In the genomic region with DNA sequence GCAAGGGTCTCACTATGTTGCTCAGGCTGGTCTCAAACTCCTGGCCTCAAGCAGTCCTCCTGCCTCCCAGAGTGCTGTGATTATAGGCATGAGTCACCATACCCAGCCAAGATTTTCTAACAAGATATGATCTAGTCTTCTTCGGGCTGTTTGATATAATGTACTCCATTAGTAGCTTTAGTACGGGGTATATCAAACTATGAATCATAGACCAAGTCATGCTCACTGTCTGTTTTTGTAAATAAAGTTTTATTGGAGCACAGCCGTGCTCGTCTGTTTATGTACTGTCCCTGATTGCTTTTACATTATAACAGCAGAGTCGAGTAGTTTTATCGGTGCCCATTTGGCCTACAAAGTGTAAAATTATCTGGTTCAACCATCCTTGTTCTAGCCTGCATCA, we compare ENCODE assay signal across 26 cellular contexts. TPM values are rescaled to one million over a fixed set of nuclear protein-coding genes. Genes with fewer than 3 reads are reported as not detected.
DNase-seq lines count a peak whose midpoint lies in the region; ATAC-seq and TF ChIP-seq lines count a peak whose summit lies in the region.
"Had no signal": no experiment of that assay in that cellular context is flagged by ENCODE, and none has a peak within 500 bp of the region (broad histone marks: within the 10 kb centered on the region; RNA-seq: fewer than 3 reads in every experiment).

No MANE protein-coding gene starts in this region.

- no peaks in the 10 kb centered on the region for H3K9me2 ChIP-seq in GM23248 (ENCODE audit: insufficient read depth)

- WGBS in GM23248 (ENCODE audit: low coverage in 1 of 2, low lambda C conversion rate in 2 of 2, missing lambda C conversion rate in 2 of 2), 2 experiments, result 69 to 73% methylated on average over 6 of the region's 6 CpGs
- no CpG with 5 or more reads among the region's 6 CpGs for WGBS in IMR-90 (ENCODE audit: extremely low coverage in 2 of 2, insufficient read length in 1 of 2), 2 experiments

- H2BK15ac ChIP-seq in IMR-90 (ENCODE audit: low read depth, low read length), result no peak overlapping the region

- H3K79me2 ChIP-seq in GM23248 (ENCODE audit: insufficient read depth), result no peaks in the 10 kb centered on the region

- H2AFZ ChIP-seq in GM23248 (no peak overlapping the region), IMR-90 (replicated peaks; ENCODE audit: low read length, poor library complexity) (no peak overlapping the region)

- H4K20me1 ChIP-seq in GM23248 (ENCODE audit: insufficient read depth), result no peaks in the 10 kb centered on the region
- H4K20me1 ChIP-seq in IMR-90 (ENCODE audit: insufficient read depth, low read length), result no peaks in the 10 kb centered on the region

- no peak overlapping the region for H3K4me3 Mint-ChIP-seq in mesothelial cell of epicardium
- H3K4me3 Mint-ChIP-seq in activated T-cell treated with anti-CD3 and anti-CD28 coated beads, Interleukin-2, amount 50 U/mL, for 4 hours, result no peak overlapping the region
- H3K4me3 Mint-ChIP-seq: activated CD4-positive, alpha-beta T cell treated with anti-CD3 and anti-CD28 coated beads, Interleukin-2, amount 10 ng/mL, durations not matched to agents 7 days and 5 days; activated CD8-positive, alpha-beta memory T cell treated with anti-CD3 and anti-CD28 coated beads, Interleukin-2, amount 10 ng/mL, durations not matched to agents 7 days and 5 days; activated T-helper 1 cell treated with anti-CD3 and anti-CD28 coated beads, Interleukin-12 subunit alpha, Interleukin-12 subunit beta, Interleukin-2, Interleukin-4 antibody, amounts not matched to agents 30 ng/mL and 10 ng/mL and 1 ng/mL, durations not matched to agents 14 hours and 24 hours and 36 hours; CD8-positive, alpha-beta T cell; central memory CD8-positive, alpha-beta T cell; H9; memory B cell; stimulated activated naive CD8-positive, alpha-beta T cell treated with anti-CD3 and anti-CD28 coated beads, Interleukin-15, amount 100 ng/mL, for 72 hours had no signal

- no peak for ATAC-seq in IMR-90 (ENCODE audit: low read depth)
- no peak for ATAC-seq in activated T-cell treated with anti-CD3 and anti-CD28 coated beads, Interleukin-2, amount 50 U/mL, for 4 hours
- no peak for ATAC-seq in GM18498 (IDR thresholded peaks at IDR 0.05; ENCODE audit: unreplicated experiment)
- ATAC-seq: activated CD8-positive, alpha-beta memory T cell treated with anti-CD3 and anti-CD28 coated beads, Interleukin-2, amount 10 ng/mL, durations not matched to agents 7 days and 5 days; CD8-positive, alpha-beta T cell; stimulated activated naive CD8-positive, alpha-beta T cell treated with anti-CD3 and anti-CD28 coated beads, Interleukin-15, amount 100 ng/mL, for 72 hours had no signal

- H2AK5ac ChIP-seq in IMR-90 (ENCODE audit: low read depth, low read length), result no peak overlapping the region

- in situ Hi-C loops in GM23248 (cut with MboI), result no loop called here
- in situ Hi-C loops in IMR-90 (cut with MboI; ENCODE audit: low sequenced_read_pairs), result no loop called here

- no peak overlapping the region for H2BK5ac ChIP-seq in IMR-90 (ENCODE audit: low read depth, low read length, poor library complexity, severe bottlenecking)

- H3K4me1 Mint-ChIP-seq in mesothelial cell of epicardium, result no peaks in the 10 kb centered on the region
- H3K4me1 Mint-ChIP-seq in activated T-cell treated with anti-CD3 and anti-CD28 coated beads, Interleukin-2, amount 50 U/mL, for 4 hours (ENCODE audit: low read depth), result no peaks in the 10 kb centered on the region
- H3K4me1 Mint-ChIP-seq: activated CD4-positive, alpha-beta T cell treated with anti-CD3 and anti-CD28 coated beads, Interleukin-2, amount 10 ng/mL, durations not matched to agents 7 days and 5 days; activated CD8-positive, alpha-beta memory T cell treated with anti-CD3 and anti-CD28 coated beads, Interleukin-2, amount 10 ng/mL, durations not matched to agents 7 days and 5 days; central memory CD8-positive, alpha-beta T cell; H9; memory B cell; stimulated activated naive CD8-positive, alpha-beta T cell treated with anti-CD3 and anti-CD28 coated beads, Interleukin-15, amount 100 ng/mL, for 72 hours had no signal

- H3K79me1 ChIP-seq in IMR-90 (ENCODE audit: low read depth in 1 of 2, low read length in 2 of 2), result peaks cover 0 to 7% of the 10 kb centered on the region in 2 experiments; a peak in 2 of 4 replicates

- CTCF ChIA-PET in IMR-90 (lab: Yijun Ruan, JAX), result no interaction called here

- intact Hi-C loops in IMR-90 (cut with micrococcal nuclease), result no loop called here

- H3F3A ChIP-seq in GM23248 (ENCODE audit: insufficient read depth), result peaks cover 31% of the 10 kb centered on the region

- H3K4me2 ChIP-seq in GM23248 (ENCODE audit: unreplicated experiment) (no peak overlapping the region), IMR-90 (ENCODE audit: low read depth, low read length) (no peak overlapping the region)

- H3K9me3 ChIP-seq in GM23248 (ENCODE audit: low read depth), result no peaks in the 10 kb centered on the region
- no peaks in the 10 kb centered on the region for H3K9me3 ChIP-seq in IMR-90 (ENCODE audit: control insufficient read depth, insufficient read depth, low read length)
- H3K9me3 ChIP-seq: ascending aorta, prostate gland, transverse colon had no signal

- H3K56ac ChIP-seq in IMR-90 (ENCODE audit: extremely low read depth, insufficient read depth, low read length), result no peak overlapping the region

- no peak overlapping the region for H3K18ac ChIP-seq in IMR-90 (ENCODE audit: low read depth, low read length)

- H4K8ac ChIP-seq in IMR-90 (ENCODE audit: low read depth in 2 of 2, low read length in 2 of 2), result no peak overlapping the region

- TF ChIP-seq CTCF in IMR-90 (conservative IDR thresholded peaks at IDR 0.05; ENCODE audit: low read depth, low read length) (no peak), mesothelial cell of epicardium (IDR thresholded peaks at IDR 0.05; ENCODE audit: unreplicated experiment) (no peak)

- POLR2A ChIA-PET in IMR-90 (lab: Charles Lee; ENCODE audit: unreplicated experiment), result interaction anchor here (0.6 kb wide), 1 partner anchor 834 kb away, joined by 4 read pairs; no protein-coding TSS in a partner anchor

- H3K27ac ChIP-seq in GM23248 (no peak overlapping the region), IMR-90 (ENCODE audit: insufficient read depth, low read length) (no peak overlapping the region)
- H3K27ac ChIP-seq: ascending aorta, dorsolateral prefrontal cortex, prostate gland, transverse colon, WERI-Rb-1 had no signal

- H4K91ac ChIP-seq in IMR-90 (ENCODE audit: insufficient read depth, low read depth, low read length), result no peak overlapping the region

- no peak overlapping the region for H3K4ac ChIP-seq in IMR-90 (ENCODE audit: low read depth, low read length)

- H2AK9ac ChIP-seq in IMR-90 (replicated peaks; ENCODE audit: low read depth, low read length, poor library complexity), result no peak overlapping the region

- H2BK120ac ChIP-seq in IMR-90 (ENCODE audit: low read depth, low read length), result no peak overlapping the region

- TF ChIP-seq RAD21 in IMR-90 (IDR thresholded peaks at IDR 0.05; ENCODE audit: low read length), result no peak

- no peak for TF ChIP-seq POLR2A in IMR-90 (IDR thresholded peaks at IDR 0.05; ENCODE audit: low read depth, low read length)

- no peak overlapping the region for H2BK20ac ChIP-seq in IMR-90 (ENCODE audit: low read depth, low read length)

- peak; percentile 20 for DNase-seq in GM23248
- DNase-seq in IMR-90, result peak; percentile 48
- peak; percentile 4 for DNase-seq in SW480 (ENCODE audit: low spot score)
- DNase-seq in non-pigmented ciliary epithelial cell (ENCODE audit: low read depth), result peak; percentile 11
- DNase-seq in mesothelial cell of epicardium (ENCODE audit: low spot score in 2 of 2, unreplicated experiment in 2 of 2), result no peak
- DNase-seq in activated T-cell treated with anti-CD3 and anti-CD28 coated beads, Interleukin-2, amount 50 U/mL, for 4 hours, result no peak
- DNase-seq: activated CD4-positive, alpha-beta T cell treated with anti-CD3 and anti-CD28 coated beads, Interleukin-2, amount 10 ng/mL, durations not matched to agents 7 days and 5 days; activated CD8-positive, alpha-beta memory T cell treated with anti-CD3 and anti-CD28 coated beads, Interleukin-2, amount 10 ng/mL, durations not matched to agents 7 days and 5 days; activated naive CD4-positive, alpha-beta T cell treated with anti-CD3 and anti-CD28 coated beads, Interleukin-2, amount 50 U/mL, for 16 hours; CD8-positive, alpha-beta T cell; dorsolateral prefrontal cortex; GF-D8; H9; head of caudate nucleus; KBM-7; NCI-H1694 treated with DMSO at 0.1 percent for 48 hours; NCI-H526 treated with DMSO at 0.1 percent for 48 hours; stimulated activated naive CD8-positive, alpha-beta T cell treated with anti-CD3 and anti-CD28 coated beads, Interleukin-15, amount 100 ng/mL, for 72 hours; transverse colon; WERI-Rb-1 had no signal

- no peak overlapping the region for H3K14ac ChIP-seq in IMR-90 (replicated peaks; ENCODE audit: low read depth, low read length)

- dilution Hi-C loops in IMR-90 (cut with HindIII; ENCODE audit: low sequenced_read_pairs, unreplicated experiment), result no loop called here

- BruUV-seq in IMR-90 (replicated peaks; lab: Mats Ljungman, UMichigan), result no TSS peak

- no peak overlapping the region for H3K23ac ChIP-seq in IMR-90 (ENCODE audit: low read depth, low read length)

- no peak overlapping the region for H3K4me3 ChIP-seq in GM23248
- no peak overlapping the region for H3K4me3 ChIP-seq in IMR-90 (ENCODE audit: insufficient read depth, low read depth, low read length)
- H3K4me3 ChIP-seq: ascending aorta, dorsolateral prefrontal cortex, prostate gland, transverse colon had no signal

- no peaks in the 10 kb centered on the region for H3K27me3 Mint-ChIP-seq in mesothelial cell of epicardium (ENCODE audit: low read depth)
- no peaks in the 10 kb centered on the region for H3K27me3 Mint-ChIP-seq in activated T-cell treated with anti-CD3 and anti-CD28 coated beads, Interleukin-2, amount 50 U/mL, for 4 hours (ENCODE audit: low read depth)
- H3K27me3 Mint-ChIP-seq: activated CD4-positive, alpha-beta T cell treated with anti-CD3 and anti-CD28 coated beads, Interleukin-2, amount 10 ng/mL, durations not matched to agents 7 days and 5 days; activated CD8-positive, alpha-beta memory T cell treated with anti-CD3 and anti-CD28 coated beads, Interleukin-2, amount 10 ng/mL, durations not matched to agents 7 days and 5 days; central memory CD8-positive, alpha-beta T cell; memory B cell; stimulated activated naive CD8-positive, alpha-beta T cell treated with anti-CD3 and anti-CD28 coated beads, Interleukin-15, amount 100 ng/mL, for 72 hours had no signal

- peaks cover 61% of the 10 kb centered on the region for H3K36me3 Mint-ChIP-seq in mesothelial cell of epicardium
- H3K36me3 Mint-ChIP-seq in activated T-cell treated with anti-CD3 and anti-CD28 coated beads, Interleukin-2, amount 50 U/mL, for 4 hours (ENCODE audit: insufficient read depth), result peaks cover 27% of the 10 kb centered on the region

- H3K27ac Mint-ChIP-seq in mesothelial cell of epicardium, result no peak overlapping the region
- H3K27ac Mint-ChIP-seq: activated CD4-positive, alpha-beta T cell treated with anti-CD3 and anti-CD28 coated beads, Interleukin-2, amount 10 ng/mL, durations not matched to agents 7 days and 5 days; activated CD8-positive, alpha-beta memory T cell treated with anti-CD3 and anti-CD28 coated beads, Interleukin-2, amount 10 ng/mL, durations not matched to agents 7 days and 5 days; activated T-helper 1 cell treated with anti-CD3 and anti-CD28 coated beads, Interleukin-12 subunit alpha, Interleukin-12 subunit beta, Interleukin-2, Interleukin-4 antibody, amounts not matched to agents 30 ng/mL and 10 ng/mL and 1 ng/mL, durations not matched to agents 14 hours and 24 hours and 36 hours; CD8-positive, alpha-beta T cell; H9; memory B cell; stimulated activated naive CD8-positive, alpha-beta T cell treated with anti-CD3 and anti-CD28 coated beads, Interleukin-15, amount 100 ng/mL, for 72 hours had no signal

- H3K27me3 ChIP-seq in GM23248 (replicated peaks; ENCODE audit: insufficient read depth) (no peaks in the 10 kb centered on the region), IMR-90 (ENCODE audit: control insufficient read depth, insufficient read depth, low read length) (no peaks in the 10 kb centered on the region)
- H3K27me3 ChIP-seq: ascending aorta, dorsolateral prefrontal cortex, transverse colon had no signal

- no peak overlapping the region for H4K5ac ChIP-seq in IMR-90 (ENCODE audit: low read depth, low read length)

- H3K9me3 Mint-ChIP-seq in mesothelial cell of epicardium, result no peaks in the 10 kb centered on the region
- no peaks in the 10 kb centered on the region for H3K9me3 Mint-ChIP-seq in activated T-cell treated with anti-CD3 and anti-CD28 coated beads, Interleukin-2, amount 50 U/mL, for 4 hours
- H3K9me3 Mint-ChIP-seq: activated CD4-positive, alpha-beta T cell treated with anti-CD3 and anti-CD28 coated beads, Interleukin-2, amount 10 ng/mL, durations not matched to agents 7 days and 5 days; activated T-helper 1 cell treated with anti-CD3 and anti-CD28 coated beads, Interleukin-12 subunit alpha, Interleukin-12 subunit beta, Interleukin-2, Interleukin-4 antibody, amounts not matched to agents 30 ng/mL and 10 ng/mL and 1 ng/mL, durations not matched to agents 14 hours and 24 hours and 36 hours; CD8-positive, alpha-beta T cell; central memory CD8-positive, alpha-beta T cell; H9; memory B cell; stimulated activated naive CD8-positive, alpha-beta T cell treated with anti-CD3 and anti-CD28 coated beads, Interleukin-15, amount 100 ng/mL, for 72 hours had no signal

- no peaks in the 10 kb centered on the region for H3K9me1 ChIP-seq in IMR-90 (ENCODE audit: insufficient read depth, low read length)

- H3K4me1 ChIP-seq in GM23248 (ENCODE audit: insufficient read depth) (peaks cover 17% of the 10 kb centered on the region), IMR-90 (ENCODE audit: control insufficient read depth, insufficient read depth, low read length) (peaks cover 4% of the 10 kb centered on the region; the same call in 1 of the 2 replicates)
- H3K4me1 ChIP-seq: ascending aorta, prostate gland, transverse colon had no signal

- peaks cover 63% of the 10 kb centered on the region for H3K36me3 ChIP-seq in GM23248 (ENCODE audit: low read depth)
- peaks cover 34% of the 10 kb centered on the region for H3K36me3 ChIP-seq in IMR-90 (ENCODE audit: control insufficient read depth, insufficient read depth, low read length)

- no peak overlapping the region for H3K9ac ChIP-seq in GM23248
- H3K9ac ChIP-seq in IMR-90 (ENCODE audit: low read depth, low read length), result no peak overlapping the region

RNA-seq across cellular contexts. Expression of a gene that starts 43.9 kb away (rescaled TPM):
- total RNA-seq in GM23248 (2014; rRNA removed; shearing (Covaris generic)), result not detected in 2 replicates
- polyA plus RNA-seq in GM23248 (2016; fragmentation: Nextera tagmentation; extraction: Ambion mirVana) (not detected in 2 replicates), IMR-90 (2012; rRNA removed) (0.29 and 0.38 TPM in 2 replicates)
- total RNA-seq in IMR-90 (2012; rRNA removed) (under 0.01 and 0.18 TPM in 2 replicates), mesothelial cell of epicardium (1.5 to 2.2 TPM (median 1.8 TPM) in 3 replicates)
- 0.25 and 0.36 TPM in 2 replicates for polyA plus RNA-seq in IMR-90 (2012; cell fraction: cytosol; rRNA removed)
- polyA plus RNA-seq in IMR-90 (2012; cell fraction: nucleus; rRNA removed; ENCODE audit: low replicate concordance), result 0.39 and 0.41 TPM in 2 replicates
- under 1 TPM; 0.05 to 0.30 (median 0.11) TPM for total RNA-seq in activated T-cell treated with anti-CD3 and anti-CD28 coated beads, Interleukin-2, amount 50 U/mL, for 4 hours
- total RNA-seq: activated CD4-positive, alpha-beta T cell treated with anti-CD3 and anti-CD28 coated beads, Interleukin-2, amount 10 ng/mL, durations not matched to agents 7 days and 5 days; ascending aorta; CD8-positive, alpha-beta T cell had no signal

Comparison
In these comparisons a context has a peak if more than half of its experiments do, and no peak if none do; other contexts are left out.
1. DNase-seq: peak in GM23248 (single experiment), IMR-90 (single experiment), SW480 (single experiment) and non-pigmented ciliary epithelial cell (single experiment); none in mesothelial cell of epicardium (0 of 2) and activated T-cell treated with anti-CD3 and anti-CD28 coated beads, Interleukin-2, amount 50 U/mL, for 4 hours (single experiment).